Comparison of ENCODE assay signal across 8 cellular contexts in the genomic region with DNA sequence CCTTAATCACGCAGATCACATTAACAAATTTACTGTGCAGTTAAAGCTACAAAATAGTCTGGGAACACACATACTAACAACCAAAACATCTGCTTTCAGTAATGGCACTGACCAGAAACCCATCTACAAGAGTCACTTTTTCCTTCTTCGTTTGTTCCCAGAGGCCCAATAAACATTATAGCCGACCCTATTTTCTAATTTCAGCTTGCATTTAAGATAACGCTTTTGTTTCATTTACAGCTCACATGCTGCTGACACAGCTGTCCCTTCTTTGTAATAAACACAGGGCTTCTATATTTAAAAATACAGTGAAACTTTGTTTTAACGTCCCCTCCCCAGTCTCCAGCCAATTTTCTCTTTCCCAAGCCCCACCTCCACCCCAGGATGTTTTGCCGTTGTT. TPM values are rescaled to one million over a fixed set of nuclear protein-coding genes. Genes with fewer than 3 reads are reported as not detected.
DNase-seq lines count a peak whose midpoint lies in the region; ATAC-seq and TF ChIP-seq lines count a peak whose summit lies in the region.

No MANE protein-coding gene starts in this region.

- no peak for ATAC-seq in activated CD8-positive, alpha-beta T cell treated with anti-CD3 and anti-CD28 coated beads, Interleukin-2, amount 10 ng/mL, durations not matched to agents 7 days and 5 days
- no peak for ATAC-seq in stimulated activated memory B cell treated with anti-CD40 and anti-IgM and Interleukin-4, amounts not matched to agents 10 μg/mL and 1 μg/mL and 100 μg/mL, for 72 hours
- ATAC-seq in HG03469 (IDR thresholded peaks at IDR 0.05; ENCODE audit: unreplicated experiment) (no peak), GM19455 (IDR thresholded peaks at IDR 0.05; ENCODE audit: unreplicated experiment) (no peak), GM19397 (IDR thresholded peaks at IDR 0.05; ENCODE audit: unreplicated experiment) (no peak)

- H3K4me3 ChIP-seq in A673 (ENCODE audit: low read depth, low read length, poor library complexity, severe bottlenecking) (peak overlapping the region; percentile 83), HEK293 (ENCODE audit: low read depth, low read length) (peak overlapping the region; percentile 94), iPS-11a (ENCODE audit: low read depth, low read length) (peak overlapping the region; percentile 96)

- H3K4me1 Mint-ChIP-seq in activated CD8-positive, alpha-beta T cell treated with anti-CD3 and anti-CD28 coated beads, Interleukin-2, amount 10 ng/mL, durations not matched to agents 7 days and 5 days (ENCODE audit: low read depth), result peaks cover 57% of the 10 kb centered on the region
- peaks cover 67% of the 10 kb centered on the region for H3K4me1 Mint-ChIP-seq in stimulated activated memory B cell treated with anti-CD40 and anti-IgM and Interleukin-4, amounts not matched to agents 10 μg/mL and 1 μg/mL and 100 μg/mL, for 72 hours

- no TSS peak for BruUV-seq in A673 (replicated peaks; lab: Mats Ljungman, UMichigan)

- TF ChIP-seq CTCF in A673 (conservative IDR thresholded peaks at IDR 0.05; ENCODE audit: low read depth, low read length), result no peak
- no peak for TF ChIP-seq CTCF in HEK293 (tag by site-specific recombination; IDR thresholded peaks at IDR 0.05)

- H3K4me1 ChIP-seq in A673 (ENCODE audit: insufficient read depth, low read length, poor library complexity, severe bottlenecking) (peaks cover 16% of the 10 kb centered on the region), HEK293 (ENCODE audit: control insufficient read depth, insufficient read depth, low read length) (peaks cover 5% of the 10 kb centered on the region; the same call in 1 of the 2 replicates)

- POLR2A ChIA-PET in A673 (lab: Charles Lee; ENCODE audit: low non-redundant PET), result no interaction called here
- POLR2A ChIA-PET in HEK293 (lab: Yijun Ruan, JAX), result interaction anchor here (0.9 to 2.1 kb wide), 2 partner anchors 41 to 45 kb away, joined by 3 to 13 read pairs; partner anchors contain the start of gene ELF1
- POLR2A ChIA-PET in activated CD8-positive, alpha-beta T cell treated with anti-CD3 and anti-CD28 coated beads, Interleukin-2, amount 10 ng/mL, durations not matched to agents 7 days and 5 days (lab: Charles Lee), result interaction anchor here (0.7 to 2.4 kb wide), 6 partner anchors 40 to 135 kb away, joined by 3 to 19 read pairs (median 4); partner anchors contain the start of genes ELF1 and KBTBD7

- H3K4me3 Mint-ChIP-seq in activated CD8-positive, alpha-beta T cell treated with anti-CD3 and anti-CD28 coated beads, Interleukin-2, amount 10 ng/mL, durations not matched to agents 7 days and 5 days, result peak overlapping the region; percentile 99
- H3K4me3 Mint-ChIP-seq in stimulated activated memory B cell treated with anti-CD40 and anti-IgM and Interleukin-4, amounts not matched to agents 10 μg/mL and 1 μg/mL and 100 μg/mL, for 72 hours, result peak overlapping the region; percentile 98

- intact Hi-C loops in A673 (cut with micrococcal nuclease; ENCODE audit: unreplicated experiment), result loop anchor here (10.0 kb wide), 1 partner anchor 585 kb away; no protein-coding TSS in a partner anchor

- no peaks in the 10 kb centered on the region for H3K9me3 Mint-ChIP-seq in activated CD8-positive, alpha-beta T cell treated with anti-CD3 and anti-CD28 coated beads, Interleukin-2, amount 10 ng/mL, durations not matched to agents 7 days and 5 days (ENCODE audit: insufficient read depth)
- no peaks in the 10 kb centered on the region for H3K9me3 Mint-ChIP-seq in stimulated activated memory B cell treated with anti-CD40 and anti-IgM and Interleukin-4, amounts not matched to agents 10 μg/mL and 1 μg/mL and 100 μg/mL, for 72 hours

- H3K27ac Mint-ChIP-seq in activated CD8-positive, alpha-beta T cell treated with anti-CD3 and anti-CD28 coated beads, Interleukin-2, amount 10 ng/mL, durations not matched to agents 7 days and 5 days, result peak overlapping the region; percentile 99
- peak overlapping the region; percentile 100 for H3K27ac Mint-ChIP-seq in stimulated activated memory B cell treated with anti-CD40 and anti-IgM and Interleukin-4, amounts not matched to agents 10 μg/mL and 1 μg/mL and 100 μg/mL, for 72 hours

- no peaks in the 10 kb centered on the region for H3K27me3 ChIP-seq in A673 (replicated peaks; ENCODE audit: insufficient read depth, low read depth, low read length, poor library complexity)

- H3K36me3 ChIP-seq in A673 (ENCODE audit: insufficient read depth, low read length, poor library complexity, severe bottlenecking) (peaks cover 13% of the 10 kb centered on the region), HEK293 (ENCODE audit: control insufficient read depth in 2 of 2, insufficient read depth in 1 of 2, low read length in 2 of 2) (peaks cover 0 to 8% of the 10 kb centered on the region in 2 experiments; a peak in 2 of 3 replicates)

- peak; percentile 35 for DNase-seq in A673 (ENCODE audit: low spot score)
- DNase-seq in activated CD8-positive, alpha-beta T cell treated with anti-CD3 and anti-CD28 coated beads, Interleukin-2, amount 10 ng/mL, durations not matched to agents 7 days and 5 days, result no peak

- CTCF ChIA-PET in A673 (lab: Charles Lee) (no interaction called here), HEK293 (lab: Yijun Ruan, JAX) (interaction anchor here (0.8 to 1.3 kb wide), 2 partner anchors 9 to 10 kb away, joined by 3 to 4 read pairs; no protein-coding TSS in a partner anchor)
- CTCF ChIA-PET in activated CD8-positive, alpha-beta T cell treated with anti-CD3 and anti-CD28 coated beads, Interleukin-2, amount 10 ng/mL, durations not matched to agents 7 days and 5 days (lab: Charles Lee), result interaction anchor here (0.7 to 1.9 kb wide), 17 partner anchors 11 to 245 kb away, joined by 3 to 20 read pairs (median 3); partner anchors contain the start of gene ELF1

- peak overlapping the region; percentile 97 for H3K27ac ChIP-seq in A673 (ENCODE audit: low read depth, low read length, poor library complexity, severe bottlenecking)
- peak overlapping the region; percentile 97 for H3K27ac ChIP-seq in HEK293 (ENCODE audit: extremely low read depth, low read depth, low read length)

- H3K9me3 ChIP-seq in A673 (ENCODE audit: low read depth, low read length, poor library complexity, severe bottlenecking) (no peaks in the 10 kb centered on the region), HEK293 (ENCODE audit: control insufficient read depth, insufficient read depth, low read depth, low read length) (no peaks in the 10 kb centered on the region)

- peaks cover 20% of the 10 kb centered on the region for H3K36me3 Mint-ChIP-seq in activated CD8-positive, alpha-beta T cell treated with anti-CD3 and anti-CD28 coated beads, Interleukin-2, amount 10 ng/mL, durations not matched to agents 7 days and 5 days (ENCODE audit: low read depth)
- peaks cover 12% of the 10 kb centered on the region for H3K36me3 Mint-ChIP-seq in stimulated activated memory B cell treated with anti-CD40 and anti-IgM and Interleukin-4, amounts not matched to agents 10 μg/mL and 1 μg/mL and 100 μg/mL, for 72 hours

- no peaks in the 10 kb centered on the region for H3K27me3 Mint-ChIP-seq in activated CD8-positive, alpha-beta T cell treated with anti-CD3 and anti-CD28 coated beads, Interleukin-2, amount 10 ng/mL, durations not matched to agents 7 days and 5 days (ENCODE audit: low read depth)
- H3K27me3 Mint-ChIP-seq in stimulated activated memory B cell treated with anti-CD40 and anti-IgM and Interleukin-4, amounts not matched to agents 10 μg/mL and 1 μg/mL and 100 μg/mL, for 72 hours, result no peaks in the 10 kb centered on the region

TF ChIP-seq in HEK293, 187 proteins besides CTCF, POLR2A, EP300 and RAD21 (continues in another document):
- 0 out of 2 replicates have a peak, but pooled peaks have one; percentile 36 for TF ChIP-seq FEZF1 (tag by site-specific recombination; IDR thresholded peaks at IDR 0.05)
- TF ChIP-seq, protein P1, sequence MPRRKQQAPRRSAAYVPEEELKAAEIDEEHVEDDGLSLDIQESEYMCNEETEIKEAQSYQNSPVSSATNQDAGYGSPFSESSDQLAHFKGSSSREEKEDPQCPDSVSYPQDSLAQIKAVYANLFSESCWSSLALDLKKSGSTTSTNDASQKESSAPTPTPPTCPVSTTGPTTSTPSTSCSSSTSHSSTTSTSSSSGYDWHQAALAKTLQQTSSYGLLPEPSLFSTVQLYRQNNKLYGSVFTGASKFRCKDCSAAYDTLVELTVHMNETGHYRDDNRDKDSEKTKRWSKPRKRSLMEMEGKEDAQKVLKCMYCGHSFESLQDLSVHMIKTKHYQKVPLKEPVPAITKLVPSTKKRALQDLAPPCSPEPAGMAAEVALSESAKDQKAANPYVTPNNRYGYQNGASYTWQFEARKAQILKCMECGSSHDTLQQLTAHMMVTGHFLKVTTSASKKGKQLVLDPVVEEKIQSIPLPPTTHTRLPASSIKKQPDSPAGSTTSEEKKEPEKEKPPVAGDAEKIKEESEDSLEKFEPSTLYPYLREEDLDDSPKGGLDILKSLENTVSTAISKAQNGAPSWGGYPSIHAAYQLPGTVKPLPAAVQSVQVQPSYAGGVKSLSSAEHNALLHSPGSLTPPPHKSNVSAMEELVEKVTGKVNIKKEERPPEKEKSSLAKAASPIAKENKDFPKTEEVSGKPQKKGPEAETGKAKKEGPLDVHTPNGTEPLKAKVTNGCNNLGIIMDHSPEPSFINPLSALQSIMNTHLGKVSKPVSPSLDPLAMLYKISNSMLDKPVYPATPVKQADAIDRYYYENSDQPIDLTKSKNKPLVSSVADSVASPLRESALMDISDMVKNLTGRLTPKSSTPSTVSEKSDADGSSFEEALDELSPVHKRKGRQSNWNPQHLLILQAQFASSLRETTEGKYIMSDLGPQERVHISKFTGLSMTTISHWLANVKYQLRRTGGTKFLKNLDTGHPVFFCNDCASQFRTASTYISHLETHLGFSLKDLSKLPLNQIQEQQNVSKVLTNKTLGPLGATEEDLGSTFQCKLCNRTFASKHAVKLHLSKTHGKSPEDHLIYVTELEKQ (tag by site-specific recombination; IDR thresholded peaks at IDR 0.05; ENCODE audit: borderline replicate concordance), result 0 out of 2 replicates have a peak, but pooled peaks have one; percentile 20
- no peak for TF ChIP-seq ZNF596 (tag by site-specific recombination; IDR thresholded peaks at IDR 0.05)
- no peak for TF ChIP-seq ZIC2 (tag by site-specific recombination; IDR thresholded peaks at IDR 0.05)
- no peak for TF ChIP-seq ZNF549 (tag by site-specific recombination; IDR thresholded peaks at IDR 0.05)
- TF ChIP-seq ZNF571 (tag by site-specific recombination; IDR thresholded peaks at IDR 0.05), result no peak

RNA-seq across cellular contexts. Expression of gene WBP4, which starts 1.8 kb away (rescaled TPM):
- total RNA-seq in A673 (2021), result 11.9 and 12.5 TPM in 2 replicates
- total RNA-seq in activated CD8-positive, alpha-beta T cell treated with anti-CD3 and anti-CD28 coated beads, Interleukin-2, amount 10 ng/mL, durations not matched to agents 7 days and 5 days, result 10 to 100 TPM in 1 of 2 experiments, 1 to 10 TPM in 1; 9.7 to 10.4 TPM

RNA-seq across cellular contexts. Expression of gene ELF1, which starts 40.4 kb away (rescaled TPM):
- 29.1 and 31.5 TPM in 2 replicates for total RNA-seq in A673 (2021)
- total RNA-seq in activated CD8-positive, alpha-beta T cell treated with anti-CD3 and anti-CD28 coated beads, Interleukin-2, amount 10 ng/mL, durations not matched to agents 7 days and 5 days, result 100 to 1,000 TPM; 106 to 107 TPM
